31 cellular contexts compared by ENCODE assay signal in the genomic region with DNA sequence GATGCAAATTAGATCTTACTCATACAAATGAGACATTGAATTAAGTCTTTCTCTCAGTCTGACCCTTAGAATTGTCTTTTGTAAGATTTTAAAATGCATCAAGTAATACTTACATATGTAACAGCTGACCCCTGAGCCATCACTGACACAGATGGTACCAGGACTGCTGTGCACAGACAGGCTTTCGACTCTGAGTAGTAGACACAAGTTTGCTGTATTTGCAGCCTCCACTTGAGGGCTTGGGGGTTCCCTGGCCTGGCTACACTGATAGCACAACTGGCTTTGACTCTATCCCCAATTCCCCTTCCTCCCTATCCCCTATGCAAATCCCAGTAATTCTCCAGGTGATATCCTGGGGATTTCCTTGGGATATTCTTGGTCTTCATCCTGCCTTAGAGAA.
"Had no signal": no experiment of that assay in that cellular context is flagged by ENCODE, and none has a peak within 500 bp of the region (broad histone marks: within the 10 kb centered on the region; RNA-seq: fewer than 3 reads in every experiment).

No MANE protein-coding gene starts in this region.

- H3K27ac ChIP-seq: adrenal gland, body of pancreas, colonic mucosa, heart left ventricle, WERI-Rb-1 had no signal

- H3K9me3 ChIP-seq: adrenal gland, body of pancreas, colonic mucosa, heart left ventricle had no signal

- H3K27me3 ChIP-seq: adrenal gland, colonic mucosa had no signal

- ATAC-seq: activated CD8-positive, alpha-beta T cell treated with anti-CD3 and anti-CD28 coated beads for 36 hours; activated naive CD8-positive, alpha-beta T cell treated with anti-CD3 and anti-CD28 coated beads, Interleukin-2, amount 50 U/mL, for 24 hours; activated T-cell treated with anti-CD3 and anti-CD28 coated beads, Interleukin-2, amount 50 U/mL, for 4 hours; activated T-helper 17 cell treated with anti-CD3 and anti-CD28 coated beads, Interleukin-2, amount 50 U/mL, for 72 hours; body of pancreas; esophagus mucosa; heart left ventricle; T-helper 17 cell had no signal

- H3K36me3 ChIP-seq: adrenal gland, colonic mucosa, heart left ventricle, WERI-Rb-1 had no signal

- H3K4me1 ChIP-seq: adrenal gland, body of pancreas, colonic mucosa, heart left ventricle had no signal

- FAIRE-seq: frontal cortex had no signal

- DNase-seq: activated CD4-positive, alpha-beta T cell treated with anti-CD3 and anti-CD28 coated beads for 4 hours; activated CD4-positive, alpha-beta T cell treated with anti-CD3 and anti-CD28 coated beads, Interleukin-2, amount 10 ng/mL, durations not matched to agents 7 days and 5 days; activated CD4-positive, alpha-beta T cell treated with anti-CD3 and anti-CD28 coated beads, Interleukin-2, amount 50 U/mL, for 48 hours; activated CD4-positive, CD25-positive, alpha-beta regulatory T cell; activated CD4-positive, CD25-positive, alpha-beta regulatory T cell treated with anti-CD3 and anti-CD28 coated beads, Interleukin-2, amount 50 U/mL, for 72 hours; activated CD8-positive, alpha-beta memory T cell treated with anti-CD3 and anti-CD28 coated beads for 24 hours; activated CD8-positive, alpha-beta T cell treated with anti-CD3 and anti-CD28 coated beads for 36 hours; activated effector memory CD4-positive, alpha-beta T cell treated with Interleukin-2 at 50 U/mL for 16 hours; activated gamma-delta T cell treated with Interleukin-2 at 50 U/mL for 16 hours; activated naive CD4-positive, alpha-beta T cell treated with anti-CD3 and anti-CD28 coated beads, Interleukin-2, amount 50 U/mL, for 16 hours; activated naive CD4-positive, alpha-beta T cell treated with Interleukin-2 at 50 U/mL for 16 hours; activated naive CD8-positive, alpha-beta T cell treated with anti-CD3 and anti-CD28 coated beads, Interleukin-2, amount 50 U/mL, for 24 hours; activated T-cell treated with anti-CD3 and anti-CD28 coated beads, Interleukin-2, amount 50 U/mL, for 4 hours; adrenal gland; amygdala; aorta; body of pancreas; caudate nucleus; cerebellar nuclear complex; colonic mucosa; effector memory CD4-positive, alpha-beta T cell; endodermal cell; foreskin fibroblast; heart left ventricle; T-helper 1 cell; T-helper 17 cell; T1000; WERI-Rb-1 had no signal

- H3K4me3 ChIP-seq: adrenal gland, body of pancreas, colonic mucosa, heart left ventricle had no signal
